Comparison of ENCODE assay signal across 8 cellular contexts in the genomic region with DNA sequence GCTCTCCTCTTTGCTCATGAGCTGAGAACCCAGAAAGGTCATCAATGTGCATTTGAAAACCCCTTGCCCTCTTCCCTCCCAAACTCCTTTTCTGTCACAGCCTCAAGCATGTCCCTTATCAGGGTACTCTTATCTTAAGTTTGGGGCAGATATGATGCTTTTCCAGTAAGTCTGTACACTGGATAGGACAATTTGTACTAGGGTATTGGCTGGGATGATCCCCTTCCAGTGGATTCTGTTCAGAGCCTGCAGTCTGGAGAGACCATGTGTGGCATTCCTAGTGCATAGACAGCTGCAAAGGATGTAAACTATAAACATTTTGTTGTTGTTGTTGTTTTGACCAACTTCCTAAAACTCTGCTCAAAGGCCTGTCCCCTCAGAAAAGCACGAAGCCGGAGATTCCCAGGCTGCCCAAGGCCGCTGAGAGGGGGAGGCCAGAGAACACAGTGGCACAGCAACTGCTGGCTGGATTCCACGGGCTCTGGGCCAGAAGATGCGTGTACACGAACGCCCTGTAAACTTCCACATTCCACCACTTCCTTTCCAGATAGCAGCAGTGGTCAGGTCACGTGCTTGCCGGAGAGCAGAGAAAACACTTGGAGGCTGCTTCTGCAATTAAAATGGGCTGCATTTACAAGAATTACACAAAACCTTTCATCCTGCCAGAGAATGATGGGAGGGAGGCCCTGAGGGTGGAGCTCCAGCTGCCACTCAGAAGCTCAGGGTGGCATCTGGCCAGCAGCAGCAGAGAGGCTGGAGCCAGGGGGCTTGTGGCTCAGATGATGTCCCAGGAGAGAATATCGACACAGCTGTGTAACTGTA. TPM values are rescaled to one million over a fixed set of nuclear protein-coding genes. Genes with fewer than 3 reads are reported as not detected.
DNase-seq lines count a peak whose midpoint lies in the region; ATAC-seq and TF ChIP-seq lines count a peak whose summit lies in the region.

No MANE protein-coding gene starts in this region.

- H3K4me3 ChIP-seq in lower leg skin (ENCODE audit: low read depth, poor library complexity, severe bottlenecking): no peak overlapping the region

- no peaks in the 10 kb centered on the region for H3K9me3 Mint-ChIP-seq in activated CD4-positive, alpha-beta T cell treated with anti-CD3 and anti-CD28 coated beads, Interleukin-2, amount 10 ng/mL, durations not matched to agents 7 days and 5 days

- ATAC-seq in GM18517 (IDR thresholded peaks at IDR 0.05; ENCODE audit: unreplicated experiment): no peak
- ATAC-seq in HG03460 (IDR thresholded peaks at IDR 0.05; ENCODE audit: unreplicated experiment): no peak

- H3K4me3 Mint-ChIP-seq in activated CD4-positive, alpha-beta T cell treated with anti-CD3 and anti-CD28 coated beads, Interleukin-2, amount 10 ng/mL, durations not matched to agents 7 days and 5 days: peak overlapping the region; percentile 56

- intact Hi-C loops in lower leg skin (cut with DNase I; ENCODE audit: low total_unique reads): no loop called here

- WGBS in lower leg skin, 2 donors: 0 to 1% methylated on average over 10 of the region's 10 CpGs

- DNase-seq in ELR (ENCODE audit: low read depth) (peak; percentile 96), NCI-H2196 treated with DMSO at 0.1 percent for 48 hours (lab: John Stamatoyannopoulos, UW; ENCODE audit: unreplicated experiment) (peak; percentile 3), dermis blood vessel endothelial cell (peak; percentile 99), lower leg skin (ENCODE audit: low spot score in 2 of 2) (peak; percentile 95 to 99)
- peak; percentile 84 for DNase-seq in activated CD4-positive, alpha-beta T cell treated with anti-CD3 and anti-CD28 coated beads, Interleukin-2, amount 10 ng/mL, durations not matched to agents 7 days and 5 days
- peak; percentile 30 to 50 for DNase-seq in stimulated activated CD4-positive, alpha-beta T cell treated with anti-CD3 and anti-CD28 coated beads, Interleukin-4, amount 100 ng/mL, for 4 hours

- peak overlapping the region; percentile 93 for H3K27ac Mint-ChIP-seq in activated CD4-positive, alpha-beta T cell treated with anti-CD3 and anti-CD28 coated beads, Interleukin-2, amount 10 ng/mL, durations not matched to agents 7 days and 5 days

- TF ChIP-seq POLR2A in lower leg skin (IDR thresholded peaks at IDR 0.05): no peak

- H3K27me3 Mint-ChIP-seq in activated CD4-positive, alpha-beta T cell treated with anti-CD3 and anti-CD28 coated beads, Interleukin-2, amount 10 ng/mL, durations not matched to agents 7 days and 5 days: no peaks in the 10 kb centered on the region

- peaks cover 60% of the 10 kb centered on the region for H3K36me3 Mint-ChIP-seq in activated CD4-positive, alpha-beta T cell treated with anti-CD3 and anti-CD28 coated beads, Interleukin-2, amount 10 ng/mL, durations not matched to agents 7 days and 5 days (ENCODE audit: low read depth)

- no peak for TF ChIP-seq CTCF in lower leg skin (IDR thresholded peaks at IDR 0.05)

- POLR2A ChIA-PET in activated CD4-positive, alpha-beta T cell treated with anti-CD3 and anti-CD28 coated beads, Interleukin-2, amount 10 ng/mL, durations not matched to agents 7 days and 5 days (lab: Charles Lee): no interaction called here

- CTCF ChIA-PET in activated CD4-positive, alpha-beta T cell treated with anti-CD3 and anti-CD28 coated beads, Interleukin-2, amount 10 ng/mL, durations not matched to agents 7 days and 5 days (lab: Charles Lee): interaction anchor here (0.6 to 2.1 kb wide), 12 partner anchors 9 to 1785 kb away, joined by 3 to 8 read pairs (median 3); no protein-coding TSS in a partner anchor

- peaks cover 70% of the 10 kb centered on the region for H3K4me1 Mint-ChIP-seq in activated CD4-positive, alpha-beta T cell treated with anti-CD3 and anti-CD28 coated beads, Interleukin-2, amount 10 ng/mL, durations not matched to agents 7 days and 5 days

RNA-seq across cellular contexts. Expression of a gene that starts 42.1 kb away (rescaled TPM):
- not detected for total RNA-seq in activated CD4-positive, alpha-beta T cell treated with anti-CD3 and anti-CD28 coated beads, Interleukin-2, amount 10 ng/mL, durations not matched to agents 7 days and 5 days
- total RNA-seq in dermis blood vessel endothelial cell (not detected in 2 replicates), lower leg skin (under 1 TPM in 1 of 4 donors, not detected in 3; 0.19 TPM)

Comparison
In these comparisons a context has a peak if more than half of its experiments do, and no peak if none do; other contexts are left out.
1. DNase-seq: peak in every context shown above with its lines; median percentile 99 in dermis blood vessel endothelial cell; 97 in lower leg skin; 96 in ELR; 84 in activated CD4-positive, alpha-beta T cell treated with anti-CD3 and anti-CD28 coated beads, Interleukin-2, amount 10 ng/mL, durations not matched to agents 7 days and 5 days; 40 in stimulated activated CD4-positive, alpha-beta T cell treated with anti-CD3 and anti-CD28 coated beads, Interleukin-4, amount 100 ng/mL, for 4 hours; 3 in NCI-H2196 treated with DMSO at 0.1 percent for 48 hours.